ENCODE assay signal across 8 cellular contexts in the genomic region with DNA sequence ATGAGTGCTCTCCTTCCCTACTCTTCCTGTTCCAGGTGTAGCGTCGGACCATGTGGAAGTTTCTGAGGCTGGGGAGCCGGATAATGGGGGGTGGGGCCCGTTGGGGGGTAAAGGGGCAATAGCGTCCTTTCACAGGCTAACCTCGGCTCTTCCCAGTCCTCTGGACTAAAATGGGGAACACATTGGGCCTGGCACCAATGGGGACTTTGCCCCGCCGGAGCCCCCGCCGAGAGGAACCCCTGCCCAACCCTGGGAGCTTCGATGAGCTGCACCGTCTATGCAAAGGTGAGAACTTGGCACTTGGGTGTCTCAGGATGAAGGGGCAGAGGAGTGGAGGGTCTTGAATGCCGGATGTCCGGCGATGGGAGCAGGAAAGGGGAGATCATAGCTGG. TPM values are rescaled to one million over a fixed set of nuclear protein-coding genes. Genes with fewer than 3 reads are reported as not detected.
DNase-seq lines count a peak whose midpoint lies in the region; ATAC-seq, FAIRE-seq and TF ChIP-seq lines count a peak whose summit lies in the region.

No MANE protein-coding gene starts in this region.

- H3K27me3 ChIP-seq in endothelial cell of umbilical vein (ENCODE audit: control insufficient read depth in 2 of 2, insufficient read depth in 2 of 2, low read length in 2 of 2) = no peaks in the 10 kb centered on the region
- H3K27me3 ChIP-seq in ovary = no peaks in the 10 kb centered on the region

- dilution Hi-C loops in endothelial cell of umbilical vein (cut with MboI; ENCODE audit: extremely low pct_ligation_motif_present, low sequenced_read_pairs) = no loop called here

- TF ChIP-seq CTCF in OCI-LY7 (conservative IDR thresholded peaks at IDR 0.05; ENCODE audit: low read length) = no peak
- no peak for TF ChIP-seq CTCF in endothelial cell of umbilical vein (IDR thresholded peaks at IDR 0.05; ENCODE audit: extremely low read depth in 1 of 2, insufficient read depth in 1 of 2, low read depth in 1 of 2, low read length in 2 of 2)
- no peak for TF ChIP-seq CTCF in ovary (IDR thresholded peaks at IDR 0.05)

- H3K9me3 ChIP-seq in OCI-LY7 (ENCODE audit: low read length) = no peaks in the 10 kb centered on the region
- H3K9me3 ChIP-seq in endothelial cell of umbilical vein (replicated peaks; ENCODE audit: control insufficient read depth, insufficient read depth, low read length) = no peaks in the 10 kb centered on the region
- no peaks in the 10 kb centered on the region for H3K9me3 ChIP-seq in ovary

- H3K79me2 ChIP-seq in OCI-LY7 (ENCODE audit: insufficient read depth, low read depth, low read length) (no peaks in the 10 kb centered on the region), endothelial cell of umbilical vein (ENCODE audit: control insufficient read depth, insufficient read depth, low read length) (no peaks in the 10 kb centered on the region)

- in situ Hi-C loops in G401 (cut with HindIII; ENCODE audit: low sequenced_read_pairs) = no loop called here

- intact Hi-C loops in OCI-LY7 (cut with micrococcal nuclease; ENCODE audit: unreplicated experiment) (loop anchor here (2.0 kb wide), 1 partner anchor 80 kb away; no protein-coding TSS in a partner anchor), endothelial cell of umbilical vein (cut with micrococcal nuclease) (no loop called here), ovary (cut with DNase I) (loop anchor here in 3 of 4 donors (5.0 to 10.0 kb wide), 4 partner anchors 34 to 158 kb away; a partner anchor contains a TSS)

- ATAC-seq in GM18520 (IDR thresholded peaks at IDR 0.05; ENCODE audit: unreplicated experiment) (no peak), HG03139 (IDR thresholded peaks at IDR 0.05; ENCODE audit: unreplicated experiment) (no peak), HG03378 (IDR thresholded peaks at IDR 0.05; ENCODE audit: unreplicated experiment) (no peak)

- H2AFZ ChIP-seq in OCI-LY7 (ENCODE audit: low read length) = peak overlapping the region; percentile 40; the same call in 1 of the 2 replicates
- peak overlapping the region; percentile 79 for H2AFZ ChIP-seq in endothelial cell of umbilical vein (ENCODE audit: low read depth, low read length)

- CTCF ChIA-PET in OCI-LY7 (lab: Charles Lee; ENCODE audit: unreplicated experiment) (interaction anchor here (0.9 to 1.9 kb wide), 11 partner anchors 10 to 156 kb away, joined by 3 to 12 read pairs (median 5); a partner anchor contains a TSS), endothelial cell of umbilical vein (lab: Charles Lee) (interaction anchor here (0.7 to 6.9 kb wide), 26 partner anchors 10 to 261 kb away, joined by 3 to 156 read pairs (median 11); a partner anchor contains a TSS)

- DNase-seq in G401 (ENCODE audit: low spot score) (peak; percentile 21), OCI-LY7 (ENCODE audit: low spot score) (no peak), endothelial cell of umbilical vein (ENCODE audit: low read depth, low spot score) (no peak), ovary (peak in 3 of 5 donors; percentile 42 to 50 (median 46)), GM19239 (ENCODE audit: insufficient read length, low spot score) (no peak)

- H3K36me3 ChIP-seq in OCI-LY7 (ENCODE audit: insufficient read depth, low read length) = peaks cover 24% of the 10 kb centered on the region
- peaks cover 10% of the 10 kb centered on the region in 2 experiments for H3K36me3 ChIP-seq in endothelial cell of umbilical vein (ENCODE audit: control insufficient read depth in 2 of 2, extremely low read depth in 1 of 2, insufficient read depth in 2 of 2, low read length in 2 of 2)
- H3K36me3 ChIP-seq in ovary = no peaks in the 10 kb centered on the region

- POLR2A ChIA-PET in OCI-LY7 (lab: Charles Lee) (interaction anchor here (0.7 to 2.2 kb wide), 18 partner anchors 9 to 481 kb away, joined by 3 to 18 read pairs (median 4); a partner anchor contains a TSS), endothelial cell of umbilical vein (lab: Charles Lee) (interaction anchor here (0.6 to 1.4 kb wide), 4 partner anchors 13 to 88 kb away, joined by 3 to 15 read pairs (median 6); a partner anchor contains a TSS)

- H3K9ac ChIP-seq in endothelial cell of umbilical vein (replicated peaks; ENCODE audit: extremely low read depth, insufficient read depth, low read length) = peak overlapping the region; percentile 71

- TF ChIP-seq EP300 in ovary (IDR thresholded peaks at IDR 0.05) = no peak

- BruUV-seq in OCI-LY7 (replicated peaks; lab: Mats Ljungman, UMichigan) (no TSS peak), endothelial cell of umbilical vein (replicated peaks; lab: Mats Ljungman, UMichigan) (no TSS peak)

- H3K4me1 ChIP-seq in OCI-LY7 (ENCODE audit: insufficient read depth, low read length, poor library complexity, severe bottlenecking) (peaks cover 24% of the 10 kb centered on the region), endothelial cell of umbilical vein (ENCODE audit: control insufficient read depth, extremely low read depth, insufficient read depth, low read length) (peaks cover 18% of the 10 kb centered on the region), ovary (ENCODE audit: insufficient read depth) (peaks cover 5% of the 10 kb centered on the region)

- 5 to 7% (median 5%) methylated on average over 15 of the region's 15 CpGs for WGBS in ovary, 3 donors

- TF ChIP-seq POLR2A in endothelial cell of umbilical vein (IDR thresholded peaks at IDR 0.05; ENCODE audit: low read depth, low read length) (no peak), ovary (IDR thresholded peaks at IDR 0.05) (no peak)

- FAIRE-seq in endothelial cell of umbilical vein (lab: Jason Lieb, UNC) = no peak
- FAIRE-seq in GM19239 (lab: Jason Lieb, UNC) = no peak

- no peaks in the 10 kb centered on the region for H3K9me2 ChIP-seq in OCI-LY7 (ENCODE audit: insufficient read depth, low read length)

- H3K27ac ChIP-seq in OCI-LY7 (ENCODE audit: low read depth, low read length, poor library complexity, severe bottlenecking) = peak overlapping the region; percentile 35
- peak overlapping the region; percentile 31 for H3K27ac ChIP-seq in endothelial cell of umbilical vein (ENCODE audit: insufficient read depth, low read depth, low read length)
- H3K27ac ChIP-seq in ovary = peak overlapping the region in 1 of 2 donors; percentile 49

- peak overlapping the region; percentile 73 for H3K4me3 ChIP-seq in OCI-LY7 (ENCODE audit: low read depth, low read length, poor library complexity, severe bottlenecking)
- peak overlapping the region; percentile 43 to 83 (median 59) for H3K4me3 ChIP-seq in endothelial cell of umbilical vein (replicated peaks in 1 of 3; ENCODE audit: insufficient read depth in 1 of 3, low read depth in 1 of 3, low read length in 3 of 3)
- peak overlapping the region; percentile 58 for H3K4me3 ChIP-seq in ovary

- H3K9me1 ChIP-seq in endothelial cell of umbilical vein (replicated peaks; ENCODE audit: control insufficient read depth, extremely low read depth, insufficient read depth, low read length) = no peaks in the 10 kb centered on the region

- H3K4me2 ChIP-seq in OCI-LY7 (ENCODE audit: low read length) (peak overlapping the region; percentile 78), endothelial cell of umbilical vein (ENCODE audit: insufficient read depth, low read length) (peak overlapping the region; percentile 80)

- H4K20me1 ChIP-seq in OCI-LY7 (ENCODE audit: insufficient read depth, low read length) (no peaks in the 10 kb centered on the region), endothelial cell of umbilical vein (replicated peaks; ENCODE audit: control insufficient read depth, extremely low read depth, insufficient read depth, low read length) (no peaks in the 10 kb centered on the region)

RNA-seq across cellular contexts. Expression of a gene that starts 0.5 kb away (rescaled TPM):
- total RNA-seq in G401 (2014; rRNA removed; shearing (Covaris generic)) = 24.2 and 37.4 TPM in 2 replicates
- total RNA-seq in OCI-LY7 (2014; rRNA removed; shearing (Covaris generic)) = 8.3 and 11.0 TPM in 2 replicates
- 16.0 and 20.1 TPM in 2 replicates for total RNA-seq in OCI-LY7 (2022)
- 18.7 TPM in 2 replicates for total RNA-seq in endothelial cell of umbilical vein
- polyA plus RNA-seq in endothelial cell of umbilical vein = 18.6 and 19.6 TPM in 2 replicates
- polyA plus RNA-seq in endothelial cell of umbilical vein (2011; cell fraction: cytosol; rRNA removed) = 19.4 and 20.2 TPM in 2 replicates
- polyA plus RNA-seq in endothelial cell of umbilical vein (2011; cell fraction: nucleus; rRNA removed) = 31.0 and 35.5 TPM in 2 replicates
- polyA plus RNA-seq in endothelial cell of umbilical vein (2012) = 13.7 and 16.6 TPM in 2 replicates
- 30.8 and 38.6 TPM in 2 replicates for polyA minus RNA-seq in endothelial cell of umbilical vein
- polyA minus RNA-seq in endothelial cell of umbilical vein (2011; cell fraction: cytosol; rRNA and poly(A)+ RNA removed) = 10.9 TPM
- polyA minus RNA-seq in endothelial cell of umbilical vein (2011; cell fraction: nucleus; rRNA and poly(A)+ RNA removed) = 12.7 and 27.4 TPM in 2 replicates
- 10 to 100 TPM in 1 of 7 donors, 1 to 10 TPM in 6; 2.4 to 15.2 (median 7.5) TPM for total RNA-seq in ovary
- 10 to 100 TPM in 1 of 2 donors, 1 to 10 TPM in 1; 3.7 to 10.4 TPM for polyA plus RNA-seq in ovary

RNA-seq across cellular contexts. Expression of a gene that starts 2.9 kb away (rescaled TPM):
- not detected in 2 replicates for total RNA-seq in G401 (2014; rRNA removed; shearing (Covaris generic))
- not detected in 2 replicates for total RNA-seq in OCI-LY7 (2014; rRNA removed; shearing (Covaris generic))
- not detected in 2 replicates for total RNA-seq in OCI-LY7 (2022)
- total RNA-seq in endothelial cell of umbilical vein = not detected in 2 replicates
- polyA plus RNA-seq in endothelial cell of umbilical vein = not detected in 2 replicates
- not detected in 2 replicates for polyA plus RNA-seq in endothelial cell of umbilical vein (2011; cell fraction: cytosol; rRNA removed)
- polyA plus RNA-seq in endothelial cell of umbilical vein (2011; cell fraction: nucleus; rRNA removed) = not detected in 2 replicates
- 0.84 TPM in 1 of 2 replicates, not detected in the other for polyA plus RNA-seq in endothelial cell of umbilical vein (2012)
- not detected in 2 replicates for polyA minus RNA-seq in endothelial cell of umbilical vein
- not detected for polyA minus RNA-seq in endothelial cell of umbilical vein (2011; cell fraction: cytosol; rRNA and poly(A)+ RNA removed)
- polyA minus RNA-seq in endothelial cell of umbilical vein (2011; cell fraction: nucleus; rRNA and poly(A)+ RNA removed) = not detected in 2 replicates
- 1 to 10 TPM in 1 of 7 donors, under 1 TPM in 1, not detected in 5; 0.85 to 4.3 TPM for total RNA-seq in ovary
- polyA plus RNA-seq in ovary = not detected

RNA-seq across cellular contexts. Expression of a gene that starts 11.2 kb away (rescaled TPM):
- 0.49 TPM in 1 of 2 replicates, not detected in the other for total RNA-seq in G401 (2014; rRNA removed; shearing (Covaris generic))
- total RNA-seq in OCI-LY7 (2014; rRNA removed; shearing (Covaris generic)) = 3.2 TPM in 1 of 2 replicates, not detected in the other
- total RNA-seq in OCI-LY7 (2022) = 0.88 and 1.2 TPM in 2 replicates
- 1.6 and 2.2 TPM in 2 replicates for total RNA-seq in endothelial cell of umbilical vein
- 1.1 and 1.3 TPM in 2 replicates for polyA plus RNA-seq in endothelial cell of umbilical vein
- polyA plus RNA-seq in endothelial cell of umbilical vein (2011; cell fraction: cytosol; rRNA removed) = 0.57 and 0.63 TPM in 2 replicates
- 1.9 and 2.4 TPM in 2 replicates for polyA plus RNA-seq in endothelial cell of umbilical vein (2011; cell fraction: nucleus; rRNA removed)
- 0.60 TPM in 1 of 2 replicates, not detected in the other for polyA plus RNA-seq in endothelial cell of umbilical vein (2012)
- polyA minus RNA-seq in endothelial cell of umbilical vein = 0.93 TPM in 1 of 2 replicates, not detected in the other
- polyA minus RNA-seq in endothelial cell of umbilical vein (2011; cell fraction: cytosol; rRNA and poly(A)+ RNA removed) = not detected
- polyA minus RNA-seq in endothelial cell of umbilical vein (2011; cell fraction: nucleus; rRNA and poly(A)+ RNA removed) = 1.5 TPM in 1 of 2 replicates, not detected in the other
- 10 to 100 TPM in 4 of 7 donors, 1 to 10 TPM in 3; 7.1 to 38.0 (median 19.3) TPM for total RNA-seq in ovary
- 100 to 1,000 TPM in 1 of 2 donors, 10 to 100 TPM in 1; 38.3 to 270 TPM for polyA plus RNA-seq in ovary

RNA-seq across cellular contexts. Expression of a gene that starts 11.7 kb away (rescaled TPM):
- total RNA-seq in G401 (2014; rRNA removed; shearing (Covaris generic)) = not detected in 2 replicates
- total RNA-seq in OCI-LY7 (2014; rRNA removed; shearing (Covaris generic)) = not detected in 2 replicates
- total RNA-seq in OCI-LY7 (2022) (not detected in 2 replicates), endothelial cell of umbilical vein (not detected in 2 replicates), ovary (not detected)
- polyA plus RNA-seq in endothelial cell of umbilical vein (not detected in 2 replicates), ovary (not detected)
- not detected in 2 replicates for polyA plus RNA-seq in endothelial cell of umbilical vein (2011; cell fraction: cytosol; rRNA removed)
- not detected in 2 replicates for polyA plus RNA-seq in endothelial cell of umbilical vein (2011; cell fraction: nucleus; rRNA removed)
- polyA plus RNA-seq in endothelial cell of umbilical vein (2012) = 0.23 and 0.55 TPM in 2 replicates
- polyA minus RNA-seq in endothelial cell of umbilical vein = not detected in 2 replicates
- polyA minus RNA-seq in endothelial cell of umbilical vein (2011; cell fraction: cytosol; rRNA and poly(A)+ RNA removed) = not detected
- not detected in 2 replicates for polyA minus RNA-seq in endothelial cell of umbilical vein (2011; cell fraction: nucleus; rRNA and poly(A)+ RNA removed)

RNA-seq across cellular contexts. Expression of a gene that starts 24.1 kb away (rescaled TPM):
- 215 and 238 TPM in 2 replicates for total RNA-seq in G401 (2014; rRNA removed; shearing (Covaris generic))
- 62.9 and 76.4 TPM in 2 replicates for total RNA-seq in OCI-LY7 (2014; rRNA removed; shearing (Covaris generic))
- total RNA-seq in OCI-LY7 (2022) = 72.1 and 73.4 TPM in 2 replicates
- total RNA-seq in endothelial cell of umbilical vein = 95.1 and 99.7 TPM in 2 replicates
- 101 and 130 TPM in 2 replicates for polyA plus RNA-seq in endothelial cell of umbilical vein
- polyA plus RNA-seq in endothelial cell of umbilical vein (2011; cell fraction: cytosol; rRNA removed) = 119 and 125 TPM in 2 replicates
- 133 and 144 TPM in 2 replicates for polyA plus RNA-seq in endothelial cell of umbilical vein (2011; cell fraction: nucleus; rRNA removed)
- polyA plus RNA-seq in endothelial cell of umbilical vein (2012) = 97.3 and 104 TPM in 2 replicates
- polyA minus RNA-seq in endothelial cell of umbilical vein = 209 and 223 TPM in 2 replicates
- polyA minus RNA-seq in endothelial cell of umbilical vein (2011; cell fraction: cytosol; rRNA and poly(A)+ RNA removed) = 114 TPM
- polyA minus RNA-seq in endothelial cell of umbilical vein (2011; cell fraction: nucleus; rRNA and poly(A)+ RNA removed) = 68.0 and 89.1 TPM in 2 replicates
- total RNA-seq in ovary = 100 to 1,000 TPM in 4 of 7 donors, 10 to 100 TPM in 3; 90.7 to 137 (median 105) TPM
- 100 to 1,000 TPM in 1 of 2 donors, 10 to 100 TPM in 1; 76.2 to 140 TPM for polyA plus RNA-seq in ovary

Comparison
In these comparisons a context has a peak if more than half of its experiments do, and no peak if none do; other contexts are left out.
1. DNase-seq: peak in G401 (single experiment) and ovary (3 of 5); none in OCI-LY7 (single experiment), endothelial cell of umbilical vein (single experiment) and GM19239 (single experiment).
2. Peak in every context shown above with its lines, with median percentiles within 50 percentile points of each other: H3K4me3 ChIP-seq.